In the genomic region with DNA sequence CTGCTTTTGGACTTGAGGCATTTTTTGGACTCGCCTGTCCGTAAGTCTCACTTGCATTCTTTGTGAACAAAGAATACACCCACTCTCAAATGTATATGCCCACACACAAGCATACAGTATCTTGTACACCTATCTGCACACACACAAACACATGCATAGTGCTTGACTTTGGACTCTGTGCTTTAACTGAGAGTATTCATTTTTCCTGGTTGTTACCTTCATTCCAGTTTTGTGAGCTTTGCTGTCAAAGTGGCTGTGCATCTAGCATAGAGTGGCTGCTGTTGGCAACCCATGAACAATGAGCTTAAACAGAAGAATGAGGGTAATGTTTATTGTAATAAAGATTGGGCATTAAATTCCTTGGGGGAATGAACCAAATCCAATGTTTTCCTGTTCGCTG, we compare ENCODE assay signal across 15 cellular contexts.
DNase-seq lines count a peak whose midpoint lies in the region; ATAC-seq and TF ChIP-seq lines count a peak whose summit lies in the region.
"Had no signal": no experiment of that assay in that cellular context is flagged by ENCODE, and none has a peak within 500 bp of the region (broad histone marks: within the 10 kb centered on the region; RNA-seq: fewer than 3 reads in every experiment).

No MANE protein-coding gene starts in this region.

- POLR2A ChIA-PET in MCF 10A (lab: Yijun Ruan, JAX) = no interaction called here

- TF ChIP-seq EP300 in neural cell (conservative IDR thresholded peaks at IDR 0.05; ENCODE audit: poor library complexity, severe bottlenecking) = no peak

- H3K27ac ChIP-seq in breast epithelium = peak overlapping the region; percentile 64 to 82
- peak overlapping the region; percentile 46 for H3K27ac ChIP-seq in neural cell (ENCODE audit: low read length)
- H3K27ac ChIP-seq in temporal lobe (ENCODE audit: low read depth, low read length) = peak overlapping the region; percentile 78
- H3K27ac ChIP-seq: C4-2B had no signal

- no peaks in the 10 kb centered on the region for H3K36me3 Mint-ChIP-seq in MCF 10A (ENCODE audit: insufficient read depth, unreplicated experiment)

- TF ChIP-seq RAD21 in neural cell (conservative IDR thresholded peaks at IDR 0.05) = no peak

- H3K4me2 ChIP-seq in neural cell (ENCODE audit: low read length) = no peak overlapping the region

- H3K27me3 Mint-ChIP-seq in MCF 10A (ENCODE audit: insufficient read depth, unreplicated experiment) = peaks cover 77% of the 10 kb centered on the region

- H3K36me3 ChIP-seq in breast epithelium (no peaks in the 10 kb centered on the region), neural cell (ENCODE audit: insufficient read depth, low read length) (no peaks in the 10 kb centered on the region)

- no peaks in the 10 kb centered on the region for H3F3A ChIP-seq in neural cell (ENCODE audit: insufficient read depth, low read length, poor library complexity, severe bottlenecking)

- no peak for TF ChIP-seq CTCF in breast epithelium (IDR thresholded peaks at IDR 0.05)
- TF ChIP-seq CTCF in MCF 10A (IDR thresholded peaks at IDR 0.05; ENCODE audit: unreplicated experiment) = no peak
- TF ChIP-seq CTCF in neural cell (IDR thresholded peaks at IDR 0.05; ENCODE audit: poor library complexity, severe bottlenecking) = no peak

- no peak overlapping the region for H2AFZ ChIP-seq in neural cell (ENCODE audit: low read depth, low read length)

- BruUV-seq in MCF 10A (replicated peaks; lab: Mats Ljungman, UMichigan) = no TSS peak

- H3K27me3 ChIP-seq in breast epithelium = no peaks in the 10 kb centered on the region
- no peaks in the 10 kb centered on the region for H3K27me3 ChIP-seq in neural cell (ENCODE audit: insufficient read depth, low read depth, low read length)

- peaks cover 27% of the 10 kb centered on the region for H3K79me2 ChIP-seq in neural cell (replicated peaks; ENCODE audit: insufficient read depth, low read length)

- H3K4me1 ChIP-seq in breast epithelium = no peaks in the 10 kb centered on the region

- no peak for DNase-seq in breast epithelium (ENCODE audit: low spot score in 2 of 2)
- DNase-seq in MCF 10A (ENCODE audit: unreplicated experiment) = no peak
- DNase-seq in foreskin melanocyte = peak; percentile 29
- no peak for DNase-seq in DMS153 (lab: John Stamatoyannopoulos, UW)
- DNase-seq: DMS 273 treated with DMSO at 0.1 percent for 48 hours, H7, KG1, NCI-H1048, SIG-M5 had no signal

- H3K27ac Mint-ChIP-seq in MCF 10A (ENCODE audit: low read depth, unreplicated experiment) = no peak overlapping the region

- H4K20me1 ChIP-seq in neural cell (ENCODE audit: insufficient read depth) = no peaks in the 10 kb centered on the region

- no peaks in the 10 kb centered on the region for H3K9me3 Mint-ChIP-seq in MCF 10A (ENCODE audit: unreplicated experiment)

- H3K9me3 ChIP-seq in breast epithelium (no peaks in the 10 kb centered on the region), neural cell (ENCODE audit: low read length) (no peaks in the 10 kb centered on the region)

- CTCF ChIA-PET in MCF 10A (lab: Yijun Ruan, JAX) = interaction anchor here (1.2 to 2.8 kb wide), 2 partner anchors 56 to 251 kb away, joined by 3 to 11 read pairs; no protein-coding TSS in a partner anchor

- intact Hi-C loops in breast epithelium (cut with DNase I; ENCODE audit: low total_unique reads) = no loop called here
- intact Hi-C loops in MCF 10A (cut with micrococcal nuclease) = no loop called here

- no peak overlapping the region for H3K4me3 Mint-ChIP-seq in MCF 10A (ENCODE audit: unreplicated experiment)

- no peak for TF ChIP-seq POLR2A in breast epithelium (IDR thresholded peaks at IDR 0.05)

- H3K4me1 Mint-ChIP-seq in MCF 10A (ENCODE audit: insufficient read depth, unreplicated experiment) = no peaks in the 10 kb centered on the region

- no peaks in the 10 kb centered on the region for H3K9me2 ChIP-seq in neural cell (ENCODE audit: insufficient read depth, low read length)

- no peak overlapping the region for H3K9ac ChIP-seq in neural cell (ENCODE audit: low read length)

- H3K4me3 ChIP-seq in breast epithelium = peak overlapping the region in 2 of 3 donors; percentile 45 to 61
- H3K4me3 ChIP-seq in neural cell (ENCODE audit: low read length) = no peak overlapping the region

- ATAC-seq in GM21825 (IDR thresholded peaks at IDR 0.05; ENCODE audit: unreplicated experiment) (no peak), GM21528 (IDR thresholded peaks at IDR 0.05; ENCODE audit: low FRiP score, unreplicated experiment) (no peak)
- ATAC-seq: HepG2 had no signal

TF ChIP-seq in neural cell, 6 proteins besides CTCF, POLR2A, EP300 and RAD21:
- TF ChIP-seq EZH2 (IDR thresholded peaks at IDR 0.05; ENCODE audit: borderline replicate concordance, insufficient read depth, low read length, poor library complexity, severe bottlenecking) (no peak), TAF1 (IDR thresholded peaks at IDR 0.05; ENCODE audit: low read depth) (no peak), POLR2AphosphoS5 (IDR thresholded peaks at IDR 0.05) (no peak), MXI1 (conservative IDR thresholded peaks at IDR 0.05; ENCODE audit: poor library complexity, severe bottlenecking) (no peak), SMC3 (conservative IDR thresholded peaks at IDR 0.05; ENCODE audit: poor library complexity) (no peak)
- TF ChIP-seq, protein P1, sequence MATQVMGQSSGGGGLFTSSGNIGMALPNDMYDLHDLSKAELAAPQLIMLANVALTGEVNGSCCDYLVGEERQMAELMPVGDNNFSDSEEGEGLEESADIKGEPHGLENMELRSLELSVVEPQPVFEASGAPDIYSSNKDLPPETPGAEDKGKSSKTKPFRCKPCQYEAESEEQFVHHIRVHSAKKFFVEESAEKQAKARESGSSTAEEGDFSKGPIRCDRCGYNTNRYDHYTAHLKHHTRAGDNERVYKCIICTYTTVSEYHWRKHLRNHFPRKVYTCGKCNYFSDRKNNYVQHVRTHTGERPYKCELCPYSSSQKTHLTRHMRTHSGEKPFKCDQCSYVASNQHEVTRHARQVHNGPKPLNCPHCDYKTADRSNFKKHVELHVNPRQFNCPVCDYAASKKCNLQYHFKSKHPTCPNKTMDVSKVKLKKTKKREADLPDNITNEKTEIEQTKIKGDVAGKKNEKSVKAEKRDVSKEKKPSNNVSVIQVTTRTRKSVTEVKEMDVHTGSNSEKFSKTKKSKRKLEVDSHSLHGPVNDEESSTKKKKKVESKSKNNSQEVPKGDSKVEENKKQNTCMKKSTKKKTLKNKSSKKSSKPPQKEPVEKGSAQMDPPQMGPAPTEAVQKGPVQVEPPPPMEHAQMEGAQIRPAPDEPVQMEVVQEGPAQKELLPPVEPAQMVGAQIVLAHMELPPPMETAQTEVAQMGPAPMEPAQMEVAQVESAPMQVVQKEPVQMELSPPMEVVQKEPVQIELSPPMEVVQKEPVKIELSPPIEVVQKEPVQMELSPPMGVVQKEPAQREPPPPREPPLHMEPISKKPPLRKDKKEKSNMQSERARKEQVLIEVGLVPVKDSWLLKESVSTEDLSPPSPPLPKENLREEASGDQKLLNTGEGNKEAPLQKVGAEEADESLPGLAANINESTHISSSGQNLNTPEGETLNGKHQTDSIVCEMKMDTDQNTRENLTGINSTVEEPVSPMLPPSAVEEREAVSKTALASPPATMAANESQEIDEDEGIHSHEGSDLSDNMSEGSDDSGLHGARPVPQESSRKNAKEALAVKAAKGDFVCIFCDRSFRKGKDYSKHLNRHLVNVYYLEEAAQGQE (IDR thresholded peaks at IDR 0.05; ENCODE audit: borderline replicate concordance) = no peak
